Comparison of ENCODE assay signal across 1 cellular context in the genomic region with DNA sequence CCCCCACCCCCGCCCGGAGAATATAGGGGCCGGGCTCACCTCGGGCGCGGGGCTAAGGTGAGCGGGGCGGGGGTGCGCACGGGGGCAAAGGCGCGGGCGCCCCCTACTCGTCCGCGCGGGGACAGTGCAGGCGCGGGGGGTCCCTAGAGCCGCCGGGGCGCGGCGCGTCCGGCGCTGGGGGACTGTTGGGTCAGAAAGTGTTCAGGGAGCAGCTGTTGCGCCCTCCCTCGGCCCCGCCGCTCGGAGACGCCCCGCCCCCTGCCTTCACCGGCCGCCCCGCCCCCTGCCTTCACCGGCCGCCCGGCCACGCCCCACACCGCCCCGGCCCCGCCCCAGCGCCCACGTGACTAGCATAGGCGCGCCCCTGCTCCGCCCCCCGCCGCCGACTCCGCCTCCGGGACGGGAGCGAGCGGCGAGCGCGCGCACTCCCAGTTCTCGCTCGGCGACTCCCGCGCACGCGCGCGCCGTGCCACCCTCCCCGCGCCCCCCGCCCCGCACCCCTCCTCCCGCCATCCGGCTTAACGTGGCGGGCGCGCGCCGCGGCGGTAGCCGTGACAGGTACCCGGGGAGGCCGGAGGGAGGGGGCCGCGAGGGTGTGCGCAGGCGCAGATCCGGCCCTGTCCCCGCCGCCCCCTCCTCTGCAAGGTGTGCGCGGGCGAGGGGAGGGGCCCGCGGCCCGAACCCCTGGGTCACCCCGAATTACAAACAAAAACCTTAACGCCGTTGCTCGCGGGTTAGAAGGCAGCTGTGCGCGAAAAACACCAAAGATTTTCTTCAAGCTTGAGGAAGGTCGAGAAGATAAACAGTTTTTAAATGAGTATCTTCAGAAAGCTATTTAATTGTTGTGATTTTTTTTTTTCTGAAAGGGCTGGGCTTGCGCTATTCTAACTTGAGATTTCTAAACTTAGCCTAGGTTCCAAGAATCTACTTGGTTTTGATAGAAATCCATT.
TF ChIP-seq lines count a peak whose summit lies in the region.

No MANE protein-coding gene starts in this region.

TF ChIP-seq in H1, 55 proteins besides CTCF, POLR2A, EP300 and RAD21:
- TF ChIP-seq CEBPB (IDR thresholded peaks at IDR 0.05; ENCODE audit: low read depth, low read length) (no peak), TAF7 (optimal IDR thresholded peaks at IDR 0.05; ENCODE audit: borderline replicate concordance, low read depth, low read length) (peak; percentile 21), ZNF274 (IDR thresholded peaks at IDR 0.05; ENCODE audit: borderline replicate concordance, extremely low read depth, low read length) (no peak), CTBP2 (IDR thresholded peaks at IDR 0.05; ENCODE audit: borderline replicate concordance, insufficient read depth, insufficient read length, low read length) (no peak), SAP30 (IDR thresholded peaks at IDR 0.05; ENCODE audit: insufficient read depth, insufficient replicate concordance, low read length) (no peak), SP1 (IDR thresholded peaks at IDR 0.05; ENCODE audit: low read depth, low read length) (0 out of 2 replicates have a peak, but pooled peaks have one; percentile 28), TAF1 (IDR thresholded peaks at IDR 0.05; ENCODE audit: low read depth, low read length) (peak; percentile 66), SIN3A (conservative IDR thresholded peaks at IDR 0.05 in 1 of 2, IDR thresholded peaks at IDR 0.05 in 1 of 2; ENCODE audit: low read depth in 1 of 2, low read length in 2 of 2) (0 out of 4 replicates have a peak, but pooled peaks of 1 of the 2 experiments have one; percentile 9), MAX (IDR thresholded peaks at IDR 0.05) (no peak), KDM1A (IDR thresholded peaks at IDR 0.05; ENCODE audit: borderline replicate concordance, low read length) (no peak), HDAC2 (IDR thresholded peaks at IDR 0.05; ENCODE audit: borderline replicate concordance in 1 of 2, low read depth in 2 of 2, low read length in 2 of 2) (0 out of 4 replicates have a peak, but pooled peaks of 1 of the 2 experiments have one; percentile 21), TBP (IDR thresholded peaks at IDR 0.05; ENCODE audit: low read depth, low read length) (peak; percentile 44), MAFK (IDR thresholded peaks at IDR 0.05; ENCODE audit: low read depth, low read length) (no peak), JUND (IDR thresholded peaks at IDR 0.05; ENCODE audit: low read length) (no peak), CBX8 (IDR thresholded peaks at IDR 0.05; ENCODE audit: borderline replicate concordance, low read depth, low read length) (no peak), NRF1 (IDR thresholded peaks at IDR 0.05; ENCODE audit: low read depth, low read length) (peak; percentile 43), KDM5A (IDR thresholded peaks at IDR 0.05; ENCODE audit: low read length) (no peak), FOSL1 (IDR thresholded peaks at IDR 0.05; ENCODE audit: insufficient read depth, low read depth, low read length) (no peak), GTF2F1 (IDR thresholded peaks at IDR 0.05; ENCODE audit: borderline replicate concordance, low read depth, low read length) (no peak), RFX5 (IDR thresholded peaks at IDR 0.05; ENCODE audit: borderline replicate concordance, low read depth, low read length) (no peak), YY1 (IDR thresholded peaks at IDR 0.05; ENCODE audit: low read depth, low read length) (no peak), EGR1 (IDR thresholded peaks at IDR 0.05; ENCODE audit: borderline replicate concordance, low read depth, low read length) (0 out of 2 replicates have a peak, but pooled peaks have one; percentile 22), CHD1 (IDR thresholded peaks at IDR 0.05; ENCODE audit: low read depth, low read length) (no peak; the same call in 1 of the 2 replicates), PHF8 (conservative IDR thresholded peaks at IDR 0.05; ENCODE audit: low read depth, low read length) (0 out of 2 replicates have a peak, but pooled peaks have one; percentile 20), SUZ12 (IDR thresholded peaks at IDR 0.05; ENCODE audit: low read length) (no peak)
- TF ChIP-seq, protein P1, sequence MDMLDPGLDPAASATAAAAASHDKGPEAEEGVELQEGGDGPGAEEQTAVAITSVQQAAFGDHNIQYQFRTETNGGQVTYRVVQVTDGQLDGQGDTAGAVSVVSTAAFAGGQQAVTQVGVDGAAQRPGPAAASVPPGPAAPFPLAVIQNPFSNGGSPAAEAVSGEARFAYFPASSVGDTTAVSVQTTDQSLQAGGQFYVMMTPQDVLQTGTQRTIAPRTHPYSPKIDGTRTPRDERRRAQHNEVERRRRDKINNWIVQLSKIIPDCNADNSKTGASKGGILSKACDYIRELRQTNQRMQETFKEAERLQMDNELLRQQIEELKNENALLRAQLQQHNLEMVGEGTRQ (IDR thresholded peaks at IDR 0.05; ENCODE audit: low read length) = peak; percentile 56
- TF ChIP-seq, protein P2, sequence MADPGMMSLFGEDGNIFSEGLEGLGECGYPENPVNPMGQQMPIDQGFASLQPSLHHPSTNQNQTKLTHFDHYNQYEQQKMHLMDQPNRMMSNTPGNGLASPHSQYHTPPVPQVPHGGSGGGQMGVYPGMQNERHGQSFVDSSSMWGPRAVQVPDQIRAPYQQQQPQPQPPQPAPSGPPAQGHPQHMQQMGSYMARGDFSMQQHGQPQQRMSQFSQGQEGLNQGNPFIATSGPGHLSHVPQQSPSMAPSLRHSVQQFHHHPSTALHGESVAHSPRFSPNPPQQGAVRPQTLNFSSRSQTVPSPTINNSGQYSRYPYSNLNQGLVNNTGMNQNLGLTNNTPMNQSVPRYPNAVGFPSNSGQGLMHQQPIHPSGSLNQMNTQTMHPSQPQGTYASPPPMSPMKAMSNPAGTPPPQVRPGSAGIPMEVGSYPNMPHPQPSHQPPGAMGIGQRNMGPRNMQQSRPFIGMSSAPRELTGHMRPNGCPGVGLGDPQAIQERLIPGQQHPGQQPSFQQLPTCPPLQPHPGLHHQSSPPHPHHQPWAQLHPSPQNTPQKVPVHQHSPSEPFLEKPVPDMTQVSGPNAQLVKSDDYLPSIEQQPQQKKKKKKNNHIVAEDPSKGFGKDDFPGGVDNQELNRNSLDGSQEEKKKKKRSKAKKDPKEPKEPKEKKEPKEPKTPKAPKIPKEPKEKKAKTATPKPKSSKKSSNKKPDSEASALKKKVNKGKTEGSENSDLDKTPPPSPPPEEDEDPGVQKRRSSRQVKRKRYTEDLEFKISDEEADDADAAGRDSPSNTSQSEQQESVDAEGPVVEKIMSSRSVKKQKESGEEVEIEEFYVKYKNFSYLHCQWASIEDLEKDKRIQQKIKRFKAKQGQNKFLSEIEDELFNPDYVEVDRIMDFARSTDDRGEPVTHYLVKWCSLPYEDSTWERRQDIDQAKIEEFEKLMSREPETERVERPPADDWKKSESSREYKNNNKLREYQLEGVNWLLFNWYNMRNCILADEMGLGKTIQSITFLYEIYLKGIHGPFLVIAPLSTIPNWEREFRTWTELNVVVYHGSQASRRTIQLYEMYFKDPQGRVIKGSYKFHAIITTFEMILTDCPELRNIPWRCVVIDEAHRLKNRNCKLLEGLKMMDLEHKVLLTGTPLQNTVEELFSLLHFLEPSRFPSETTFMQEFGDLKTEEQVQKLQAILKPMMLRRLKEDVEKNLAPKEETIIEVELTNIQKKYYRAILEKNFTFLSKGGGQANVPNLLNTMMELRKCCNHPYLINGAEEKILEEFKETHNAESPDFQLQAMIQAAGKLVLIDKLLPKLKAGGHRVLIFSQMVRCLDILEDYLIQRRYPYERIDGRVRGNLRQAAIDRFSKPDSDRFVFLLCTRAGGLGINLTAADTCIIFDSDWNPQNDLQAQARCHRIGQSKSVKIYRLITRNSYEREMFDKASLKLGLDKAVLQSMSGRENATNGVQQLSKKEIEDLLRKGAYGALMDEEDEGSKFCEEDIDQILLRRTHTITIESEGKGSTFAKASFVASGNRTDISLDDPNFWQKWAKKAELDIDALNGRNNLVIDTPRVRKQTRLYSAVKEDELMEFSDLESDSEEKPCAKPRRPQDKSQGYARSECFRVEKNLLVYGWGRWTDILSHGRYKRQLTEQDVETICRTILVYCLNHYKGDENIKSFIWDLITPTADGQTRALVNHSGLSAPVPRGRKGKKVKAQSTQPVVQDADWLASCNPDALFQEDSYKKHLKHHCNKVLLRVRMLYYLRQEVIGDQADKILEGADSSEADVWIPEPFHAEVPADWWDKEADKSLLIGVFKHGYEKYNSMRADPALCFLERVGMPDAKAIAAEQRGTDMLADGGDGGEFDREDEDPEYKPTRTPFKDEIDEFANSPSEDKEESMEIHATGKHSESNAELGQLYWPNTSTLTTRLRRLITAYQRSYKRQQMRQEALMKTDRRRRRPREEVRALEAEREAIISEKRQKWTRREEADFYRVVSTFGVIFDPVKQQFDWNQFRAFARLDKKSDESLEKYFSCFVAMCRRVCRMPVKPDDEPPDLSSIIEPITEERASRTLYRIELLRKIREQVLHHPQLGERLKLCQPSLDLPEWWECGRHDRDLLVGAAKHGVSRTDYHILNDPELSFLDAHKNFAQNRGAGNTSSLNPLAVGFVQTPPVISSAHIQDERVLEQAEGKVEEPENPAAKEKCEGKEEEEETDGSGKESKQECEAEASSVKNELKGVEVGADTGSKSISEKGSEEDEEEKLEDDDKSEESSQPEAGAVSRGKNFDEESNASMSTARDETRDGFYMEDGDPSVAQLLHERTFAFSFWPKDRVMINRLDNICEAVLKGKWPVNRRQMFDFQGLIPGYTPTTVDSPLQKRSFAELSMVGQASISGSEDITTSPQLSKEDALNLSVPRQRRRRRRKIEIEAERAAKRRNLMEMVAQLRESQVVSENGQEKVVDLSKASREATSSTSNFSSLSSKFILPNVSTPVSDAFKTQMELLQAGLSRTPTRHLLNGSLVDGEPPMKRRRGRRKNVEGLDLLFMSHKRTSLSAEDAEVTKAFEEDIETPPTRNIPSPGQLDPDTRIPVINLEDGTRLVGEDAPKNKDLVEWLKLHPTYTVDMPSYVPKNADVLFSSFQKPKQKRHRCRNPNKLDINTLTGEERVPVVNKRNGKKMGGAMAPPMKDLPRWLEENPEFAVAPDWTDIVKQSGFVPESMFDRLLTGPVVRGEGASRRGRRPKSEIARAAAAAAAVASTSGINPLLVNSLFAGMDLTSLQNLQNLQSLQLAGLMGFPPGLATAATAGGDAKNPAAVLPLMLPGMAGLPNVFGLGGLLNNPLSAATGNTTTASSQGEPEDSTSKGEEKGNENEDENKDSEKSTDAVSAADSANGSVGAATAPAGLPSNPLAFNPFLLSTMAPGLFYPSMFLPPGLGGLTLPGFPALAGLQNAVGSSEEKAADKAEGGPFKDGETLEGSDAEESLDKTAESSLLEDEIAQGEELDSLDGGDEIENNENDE (IDR thresholded peaks at IDR 0.05; ENCODE audit: insufficient replicate concordance, low read length) = no peak
